In the genomic region with DNA sequence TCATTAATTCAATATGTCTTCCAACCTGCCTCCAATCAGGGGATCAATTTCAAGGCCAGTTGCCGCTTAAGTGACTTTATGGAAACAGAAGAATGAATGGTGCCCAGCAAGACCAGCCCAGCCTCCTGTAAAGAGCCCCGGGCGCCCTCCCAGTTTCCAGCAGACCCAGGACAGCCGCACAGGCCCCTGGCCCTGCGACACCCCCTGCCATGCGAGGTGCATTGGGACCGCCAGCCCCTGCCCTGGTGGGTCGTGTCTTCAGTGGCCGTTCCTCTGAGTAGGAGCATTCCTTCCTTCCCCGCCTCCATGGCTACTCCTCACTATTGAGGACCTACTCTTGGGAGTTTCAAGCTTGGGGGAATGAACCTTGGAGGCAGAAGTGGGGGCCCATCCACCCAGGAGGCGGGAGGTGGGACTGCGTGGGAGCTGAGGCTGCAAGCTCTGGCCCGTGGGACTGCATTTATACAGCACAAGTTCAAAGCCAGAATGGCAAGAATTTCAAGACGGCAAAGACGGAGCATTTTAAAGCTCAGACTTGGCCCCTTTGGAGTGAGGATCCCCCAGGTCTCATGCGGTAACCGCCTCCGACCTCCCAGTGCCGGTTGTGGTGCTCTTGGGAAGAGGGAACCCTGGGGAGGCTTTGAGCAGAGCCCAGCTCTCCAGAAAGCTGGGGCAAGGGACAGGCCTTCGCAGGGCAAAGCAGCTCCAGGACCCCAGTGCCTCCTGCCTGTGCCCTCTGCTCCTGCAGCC, we compare ENCODE assay signal across 23 cellular contexts.
"Had no signal": no experiment of that assay in that cellular context is flagged by ENCODE, and none has a peak within 500 bp of the region (broad histone marks: within the 10 kb centered on the region; RNA-seq: fewer than 3 reads in every experiment).

No MANE protein-coding gene starts in this region.

- H3K4me3 ChIP-seq: body of pancreas, cardiac muscle cell, ovary, skin epidermis, stomach, testis, vagina had no signal

- H3K4me1 Mint-ChIP-seq: activated naive CD8-positive, alpha-beta T cell treated with anti-CD3 and anti-CD28 coated beads, Interleukin-2, amount 10 ng/mL, durations not matched to agents 7 days and 5 days; activated T-helper 17 cell treated with anti-CD3 and anti-CD28 coated beads, Interleukin-2, amount 50 U/mL, for 72 hours had no signal

- H3K27ac Mint-ChIP-seq: activated naive CD8-positive, alpha-beta T cell treated with anti-CD3 and anti-CD28 coated beads, Interleukin-2, amount 10 ng/mL, durations not matched to agents 7 days and 5 days; activated T-helper 17 cell treated with anti-CD3 and anti-CD28 coated beads, Interleukin-2, amount 50 U/mL, for 72 hours; effector memory CD8-positive, alpha-beta T cell; naive thymus-derived CD8-positive, alpha-beta T cell; stimulated activated memory B cell treated with anti-CD40 and anti-IgM and Interleukin-4, amounts not matched to agents 10 μg/mL and 1 μg/mL and 100 μg/mL, for 72 hours had no signal

- H3K36me3 Mint-ChIP-seq: activated naive CD8-positive, alpha-beta T cell treated with anti-CD3 and anti-CD28 coated beads, Interleukin-2, amount 10 ng/mL, durations not matched to agents 7 days and 5 days had no signal

- H3K9me3 ChIP-seq: body of pancreas, neutrophil, ovary, testis, vagina had no signal

- H3K4me3 Mint-ChIP-seq: activated naive CD8-positive, alpha-beta T cell treated with anti-CD3 and anti-CD28 coated beads, Interleukin-2, amount 10 ng/mL, durations not matched to agents 7 days and 5 days; activated T-helper 17 cell treated with anti-CD3 and anti-CD28 coated beads, Interleukin-2, amount 50 U/mL, for 72 hours; effector memory CD8-positive, alpha-beta T cell; naive thymus-derived CD8-positive, alpha-beta T cell; stimulated activated memory B cell treated with anti-CD40 and anti-IgM and Interleukin-4, amounts not matched to agents 10 μg/mL and 1 μg/mL and 100 μg/mL, for 72 hours had no signal

- H3K36me3 ChIP-seq: cardiac muscle cell, neutrophil, ovary, stomach, vagina had no signal

- H3K27ac ChIP-seq: body of pancreas, cardiac muscle cell, neutrophil, ovary, stomach, testis, vagina had no signal

- H3K27me3 ChIP-seq: body of pancreas, cardiac muscle cell, ovary, testis, vagina had no signal

- H3K4me1 ChIP-seq: body of pancreas, stomach, testis, vagina had no signal

- DNase-seq: activated CD4-positive, alpha-beta T cell treated with anti-CD3 and anti-CD28 coated beads for 1 hour; activated CD4-positive, alpha-beta T cell treated with anti-CD3 and anti-CD28 coated beads, Interleukin-2, amount 50 U/mL, for 1 hour; activated naive CD4-positive, alpha-beta T cell; activated naive CD8-positive, alpha-beta T cell treated with anti-CD3 and anti-CD28 coated beads, Interleukin-2, amount 10 ng/mL, durations not matched to agents 7 days and 5 days; activated T-cell treated with anti-CD3 and anti-CD28 coated beads, Interleukin-2, amount 50 U/mL, for 1 hour; effector memory CD8-positive, alpha-beta T cell; foreskin melanocyte; mesendoderm; ovary; stimulated activated CD4-positive, alpha-beta T cell treated with anti-CD3 and anti-CD28 coated beads, Interleukin-2, amount 100 ng/mL, for 24 hours; stomach; T-helper 1 cell; T-helper 9 cell; testis; trophoblast cell had no signal
